1 cellular context compared by ENCODE assay signal in the genomic region with DNA sequence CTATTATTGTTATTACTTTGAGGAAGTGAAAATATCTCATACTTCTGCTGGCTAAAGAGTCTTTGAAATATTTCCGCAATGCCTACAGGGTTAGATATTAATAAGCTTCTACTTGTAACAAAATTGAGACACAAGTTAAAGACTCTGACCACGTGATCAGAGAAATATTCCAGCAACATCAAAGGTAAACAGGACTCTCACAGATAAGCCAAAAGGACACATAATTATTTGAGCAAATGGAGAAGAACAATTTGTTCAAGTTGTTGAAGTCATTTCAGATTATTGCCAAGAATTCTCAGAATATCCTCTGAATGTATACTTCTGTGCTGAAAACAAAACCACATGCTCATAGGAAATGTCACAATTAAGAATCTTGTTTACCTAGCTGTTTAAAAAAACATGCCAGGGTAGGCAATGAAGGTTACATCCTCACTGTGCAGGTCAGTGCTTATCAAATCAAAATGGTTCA.
TF ChIP-seq lines count a peak whose summit lies in the region.

No MANE protein-coding gene starts in this region.

TF ChIP-seq in HepG2, 621 proteins besides CTCF, POLR2A, EP300 and RAD21 (continued from another document):
- TF ChIP-seq, protein P1, sequence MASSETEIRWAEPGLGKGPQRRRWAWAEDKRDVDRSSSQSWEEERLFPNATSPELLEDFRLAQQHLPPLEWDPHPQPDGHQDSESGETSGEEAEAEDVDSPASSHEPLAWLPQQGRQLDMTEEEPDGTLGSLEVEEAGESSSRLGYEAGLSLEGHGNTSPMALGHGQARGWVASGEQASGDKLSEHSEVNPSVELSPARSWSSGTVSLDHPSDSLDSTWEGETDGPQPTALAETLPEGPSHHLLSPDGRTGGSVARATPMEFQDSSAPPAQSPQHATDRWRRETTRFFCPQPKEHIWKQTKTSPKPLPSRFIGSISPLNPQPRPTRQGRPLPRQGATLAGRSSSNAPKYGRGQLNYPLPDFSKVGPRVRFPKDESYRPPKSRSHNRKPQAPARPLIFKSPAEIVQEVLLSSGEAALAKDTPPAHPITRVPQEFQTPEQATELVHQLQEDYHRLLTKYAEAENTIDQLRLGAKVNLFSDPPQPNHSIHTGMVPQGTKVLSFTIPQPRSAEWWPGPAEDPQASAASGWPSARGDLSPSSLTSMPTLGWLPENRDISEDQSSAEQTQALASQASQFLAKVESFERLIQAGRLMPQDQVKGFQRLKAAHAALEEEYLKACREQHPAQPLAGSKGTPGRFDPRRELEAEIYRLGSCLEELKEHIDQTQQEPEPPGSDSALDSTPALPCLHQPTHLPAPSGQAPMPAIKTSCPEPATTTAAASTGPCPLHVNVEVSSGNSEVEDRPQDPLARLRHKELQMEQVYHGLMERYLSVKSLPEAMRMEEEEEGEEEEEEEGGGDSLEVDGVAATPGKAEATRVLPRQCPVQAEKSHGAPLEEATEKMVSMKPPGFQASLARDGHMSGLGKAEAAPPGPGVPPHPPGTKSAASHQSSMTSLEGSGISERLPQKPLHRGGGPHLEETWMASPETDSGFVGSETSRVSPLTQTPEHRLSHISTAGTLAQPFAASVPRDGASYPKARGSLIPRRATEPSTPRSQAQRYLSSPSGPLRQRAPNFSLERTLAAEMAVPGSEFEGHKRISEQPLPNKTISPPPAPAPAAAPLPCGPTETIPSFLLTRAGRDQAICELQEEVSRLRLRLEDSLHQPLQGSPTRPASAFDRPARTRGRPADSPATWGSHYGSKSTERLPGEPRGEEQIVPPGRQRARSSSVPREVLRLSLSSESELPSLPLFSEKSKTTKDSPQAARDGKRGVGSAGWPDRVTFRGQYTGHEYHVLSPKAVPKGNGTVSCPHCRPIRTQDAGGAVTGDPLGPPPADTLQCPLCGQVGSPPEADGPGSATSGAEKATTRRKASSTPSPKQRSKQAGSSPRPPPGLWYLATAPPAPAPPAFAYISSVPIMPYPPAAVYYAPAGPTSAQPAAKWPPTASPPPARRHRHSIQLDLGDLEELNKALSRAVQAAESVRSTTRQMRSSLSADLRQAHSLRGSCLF (CRISPR knock-in tag; IDR thresholded peaks at IDR 0.05; ENCODE audit: borderline replicate concordance), result no peak
